10 cellular contexts compared by ENCODE assay signal in the genomic region with DNA sequence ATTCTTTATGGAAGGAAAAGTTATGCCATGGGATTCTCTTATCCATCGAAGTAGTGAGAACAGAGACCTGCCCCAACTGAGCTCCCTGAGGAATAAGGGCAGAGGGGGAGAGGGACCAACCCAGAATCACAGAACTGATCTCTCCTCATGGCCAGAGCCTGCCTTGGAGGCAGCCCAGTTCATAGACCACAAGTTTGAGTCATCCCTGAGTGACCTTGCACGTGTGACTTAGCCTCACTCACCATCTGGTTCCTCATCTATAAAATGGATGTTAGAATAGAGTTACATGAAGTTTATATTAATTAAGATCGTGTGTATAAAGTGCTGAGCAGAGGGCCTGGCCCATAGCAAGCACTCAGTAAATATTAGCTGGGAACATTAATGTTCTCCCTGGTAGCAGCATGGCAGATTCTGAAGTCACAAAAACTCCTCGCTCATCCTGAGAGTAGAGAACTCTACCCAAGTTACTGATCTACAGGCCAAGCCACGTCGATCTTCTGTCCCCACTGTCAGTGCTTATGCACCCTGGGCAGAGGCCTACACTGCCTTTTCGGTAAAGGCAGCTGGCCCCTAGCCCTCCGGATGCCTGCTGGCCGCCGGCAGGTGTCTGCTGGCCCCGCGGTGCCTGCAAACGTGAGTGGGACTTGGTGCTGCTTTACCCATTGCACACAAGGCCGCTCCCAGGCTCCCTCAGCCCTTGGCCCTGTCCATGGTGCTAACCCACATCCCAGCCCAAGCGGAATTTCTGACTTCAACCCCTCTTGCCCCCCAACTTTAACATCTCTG.
A peak's percentile ranks its signal among the peaks of the same experiment; 100 is the strongest.
DNase-seq lines count a peak whose midpoint lies in the region; ATAC-seq, FAIRE-seq and TF ChIP-seq lines count a peak whose summit lies in the region.
"Had no signal": no experiment of that assay in that cellular context is flagged by ENCODE, and none has a peak within 500 bp of the region (broad histone marks: within the 10 kb centered on the region; RNA-seq: fewer than 3 reads in every experiment).

No MANE protein-coding gene starts in this region.

- no peaks in the 10 kb centered on the region for H3K9me3 ChIP-seq in effector memory CD4-positive, alpha-beta T cell (ENCODE audit: control insufficient read depth, low read length)

- no peaks in the 10 kb centered on the region for H3K36me3 ChIP-seq in effector memory CD4-positive, alpha-beta T cell (ENCODE audit: control insufficient read depth, insufficient read depth, low read length)

- DNase-seq in stimulated activated naive CD8-positive, alpha-beta T cell treated with anti-CD3 and anti-CD28 coated beads, Interleukin-15, Interleukin-2, amounts not matched to agents 100 U/mL and 50 U/mL, for 24 hours, result peak; percentile 32
- DNase-seq in stimulated activated naive CD8-positive, alpha-beta T cell treated with anti-CD3 and anti-CD28 coated beads, Interleukin-15, amount 100 ng/mL, for 72 hours, result no peak
- peak; percentile 55 for DNase-seq in fibroblast of pulmonary artery (ENCODE audit: low read depth)
- peak; percentile 46 for DNase-seq in urothelium cell line (ENCODE audit: low spot score)
- DNase-seq in effector memory CD4-positive, alpha-beta T cell, result no peak
- DNase-seq in GM10266 (ENCODE audit: extremely low spot score), result no peak
- no peak for DNase-seq in retina
- DNase-seq: activated T-cell treated with anti-CD3 and anti-CD28 coated beads for 4 hours, DMS153 had no signal

- FAIRE-seq in urothelium cell line (lab: Jason Lieb, UNC), result no peak

- H3K27ac Mint-ChIP-seq in stimulated activated naive CD8-positive, alpha-beta T cell treated with anti-CD3 and anti-CD28 coated beads, Interleukin-15, amount 100 ng/mL, for 72 hours, result no peak overlapping the region

- H3K4me1 ChIP-seq in effector memory CD4-positive, alpha-beta T cell (ENCODE audit: control insufficient read depth, insufficient read depth, low read length, poor library complexity, severe bottlenecking), result no peaks in the 10 kb centered on the region

- H3K4me3 ChIP-seq in fibroblast of pulmonary artery (replicated peaks; ENCODE audit: low read depth, low read length), result no peak overlapping the region
- no peak overlapping the region for H3K4me3 ChIP-seq in effector memory CD4-positive, alpha-beta T cell (ENCODE audit: insufficient read depth, low read depth, low read length, poor library complexity, severe bottlenecking)

- H3K4me3 Mint-ChIP-seq in stimulated activated naive CD8-positive, alpha-beta T cell treated with anti-CD3 and anti-CD28 coated beads, Interleukin-15, amount 100 ng/mL, for 72 hours, result no peak overlapping the region

- no peaks in the 10 kb centered on the region for H3K9me3 Mint-ChIP-seq in stimulated activated naive CD8-positive, alpha-beta T cell treated with anti-CD3 and anti-CD28 coated beads, Interleukin-15, amount 100 ng/mL, for 72 hours

- ATAC-seq in stimulated activated naive CD8-positive, alpha-beta T cell treated with anti-CD3 and anti-CD28 coated beads, Interleukin-15, Interleukin-2, amounts not matched to agents 100 U/mL and 50 U/mL, for 24 hours, result no peak
- ATAC-seq in stimulated activated naive CD8-positive, alpha-beta T cell treated with anti-CD3 and anti-CD28 coated beads, Interleukin-15, amount 100 ng/mL, for 72 hours, result no peak
- ATAC-seq in SK-N-SH treated with all-trans-retinoic acid at 6 μM for 48 hours, result peak; percentile 62; the same call in 2 of the 3 replicates

- H3K27me3 Mint-ChIP-seq in stimulated activated naive CD8-positive, alpha-beta T cell treated with anti-CD3 and anti-CD28 coated beads, Interleukin-15, amount 100 ng/mL, for 72 hours, result peaks cover 53% of the 10 kb centered on the region

- peaks cover 3% of the 10 kb centered on the region for H3K27me3 ChIP-seq in effector memory CD4-positive, alpha-beta T cell (replicated peaks; ENCODE audit: control insufficient read depth, insufficient read depth, low read length, poor library complexity, severe bottlenecking)

- no peak for TF ChIP-seq CTCF in fibroblast of pulmonary artery (IDR thresholded peaks at IDR 0.05; ENCODE audit: low read length, missing control alignments)
- TF ChIP-seq CTCF in GM10266 (IDR thresholded peaks at IDR 0.05; ENCODE audit: control insufficient read depth, insufficient read depth, low read depth, missing control alignments), result no peak

- no peak overlapping the region for H3K27ac ChIP-seq in effector memory CD4-positive, alpha-beta T cell (ENCODE audit: insufficient read depth, low read length, poor library complexity, severe bottlenecking)

- no peaks in the 10 kb centered on the region for H3K4me1 Mint-ChIP-seq in stimulated activated naive CD8-positive, alpha-beta T cell treated with anti-CD3 and anti-CD28 coated beads, Interleukin-15, amount 100 ng/mL, for 72 hours

TF ChIP-seq in SK-N-SH treated with all-trans-retinoic acid at 6 μM for 48 hours, 23 proteins besides CTCF, POLR2A, EP300 and RAD21:
- TF ChIP-seq ISL1 (CRISPR knock-in tag; IDR thresholded peaks at IDR 0.05) (0 out of 2 replicates have a peak, but pooled peaks have one; percentile 19), CSDC2 (CRISPR knock-in tag; IDR thresholded peaks at IDR 0.05) (no peak), SNAI2 (CRISPR knock-in tag; IDR thresholded peaks at IDR 0.05) (peak; percentile 75; the same call in 1 of the 2 replicates)
- TF ChIP-seq, protein P1, sequence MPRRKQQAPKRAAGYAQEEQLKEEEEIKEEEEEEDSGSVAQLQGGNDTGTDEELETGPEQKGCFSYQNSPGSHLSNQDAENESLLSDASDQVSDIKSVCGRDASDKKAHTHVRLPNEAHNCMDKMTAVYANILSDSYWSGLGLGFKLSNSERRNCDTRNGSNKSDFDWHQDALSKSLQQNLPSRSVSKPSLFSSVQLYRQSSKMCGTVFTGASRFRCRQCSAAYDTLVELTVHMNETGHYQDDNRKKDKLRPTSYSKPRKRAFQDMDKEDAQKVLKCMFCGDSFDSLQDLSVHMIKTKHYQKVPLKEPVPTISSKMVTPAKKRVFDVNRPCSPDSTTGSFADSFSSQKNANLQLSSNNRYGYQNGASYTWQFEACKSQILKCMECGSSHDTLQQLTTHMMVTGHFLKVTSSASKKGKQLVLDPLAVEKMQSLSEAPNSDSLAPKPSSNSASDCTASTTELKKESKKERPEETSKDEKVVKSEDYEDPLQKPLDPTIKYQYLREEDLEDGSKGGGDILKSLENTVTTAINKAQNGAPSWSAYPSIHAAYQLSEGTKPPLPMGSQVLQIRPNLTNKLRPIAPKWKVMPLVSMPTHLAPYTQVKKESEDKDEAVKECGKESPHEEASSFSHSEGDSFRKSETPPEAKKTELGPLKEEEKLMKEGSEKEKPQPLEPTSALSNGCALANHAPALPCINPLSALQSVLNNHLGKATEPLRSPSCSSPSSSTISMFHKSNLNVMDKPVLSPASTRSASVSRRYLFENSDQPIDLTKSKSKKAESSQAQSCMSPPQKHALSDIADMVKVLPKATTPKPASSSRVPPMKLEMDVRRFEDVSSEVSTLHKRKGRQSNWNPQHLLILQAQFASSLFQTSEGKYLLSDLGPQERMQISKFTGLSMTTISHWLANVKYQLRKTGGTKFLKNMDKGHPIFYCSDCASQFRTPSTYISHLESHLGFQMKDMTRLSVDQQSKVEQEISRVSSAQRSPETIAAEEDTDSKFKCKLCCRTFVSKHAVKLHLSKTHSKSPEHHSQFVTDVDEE (CRISPR knock-in tag; IDR thresholded peaks at IDR 0.05), result no peak

Comparison
In these comparisons a context has a peak if more than half of its experiments do, and no peak if none do; other contexts are left out.
1. DNase-seq: peak in stimulated activated naive CD8-positive, alpha-beta T cell treated with anti-CD3 and anti-CD28 coated beads, Interleukin-15, Interleukin-2, amounts not matched to agents 100 U/mL and 50 U/mL, for 24 hours (single experiment), fibroblast of pulmonary artery (single experiment) and urothelium cell line (single experiment); none in stimulated activated naive CD8-positive, alpha-beta T cell treated with anti-CD3 and anti-CD28 coated beads, Interleukin-15, amount 100 ng/mL, for 72 hours (0 of 2), effector memory CD4-positive, alpha-beta T cell (0 of 3), GM10266 (single experiment) and retina (single experiment).